ENCODE assay signal across 40 cellular contexts in the genomic region with DNA sequence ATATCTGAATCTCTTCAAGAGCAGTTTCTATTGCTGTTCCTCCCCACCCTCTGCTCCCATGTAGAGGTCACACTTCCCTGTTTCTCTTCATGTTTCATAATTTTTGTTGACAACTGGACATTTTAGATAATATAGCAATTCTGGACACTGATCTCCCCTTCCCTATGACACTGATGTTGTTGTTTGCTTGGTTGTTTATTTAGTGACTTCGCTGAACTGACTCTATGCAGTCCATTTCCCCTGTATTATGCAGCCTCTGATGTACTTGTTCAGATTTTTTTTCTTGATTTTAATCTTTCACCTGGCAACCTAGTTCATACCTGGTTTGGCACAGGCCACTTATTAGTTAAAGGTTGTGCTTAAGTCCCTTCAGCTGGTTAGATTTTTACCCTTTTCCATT. TPM values are rescaled to one million over a fixed set of nuclear protein-coding genes. Genes with fewer than 3 reads are reported as not detected.
"Had no signal": no experiment of that assay in that cellular context is flagged by ENCODE, and none has a peak within 500 bp of the region (broad histone marks: within the 10 kb centered on the region; RNA-seq: fewer than 3 reads in every experiment).

No MANE protein-coding gene starts in this region.

- DNase-seq: activated B cell treated with CpG ODN at 0.5 μM for 24 hours; activated CD4-positive, alpha-beta memory T cell treated with anti-CD3 and anti-CD28 coated beads for 36 hours; activated CD4-positive, alpha-beta T cell treated with anti-CD3 and anti-CD28 coated beads for 4 hours; activated CD4-positive, alpha-beta T cell treated with anti-CD3 and anti-CD28 coated beads, Interleukin-2, amount 10 ng/mL, durations not matched to agents 24 days and 14 days; activated CD4-positive, alpha-beta T cell treated with anti-CD3 and anti-CD28 coated beads, Interleukin-2, amount 50 U/mL, for 1 hour; activated CD4-positive, alpha-beta T cell treated with anti-CD3 and anti-CD28 coated beads, Interleukin-2, amount 50 U/mL, for 4 hours; activated CD4-positive, CD25-positive, alpha-beta regulatory T cell treated with anti-CD3 and anti-CD28 coated beads, Interleukin-2, amount 50 U/mL, for 72 hours; activated CD8-positive, alpha-beta memory T cell treated with anti-CD3 and anti-CD28 coated beads, Interleukin-2, amount 50 U/mL, for 4 hours; activated CD8-positive, alpha-beta T cell treated with anti-CD3 and anti-CD28 coated beads for 36 hours; activated effector memory CD4-positive, alpha-beta T cell treated with anti-CD3 and anti-CD28 coated beads, Interleukin-2, amount 50 U/mL, for 16 hours; activated gamma-delta T cell treated with Interleukin-2 at 50 U/mL for 16 hours; activated naive CD4-positive, alpha-beta T cell; activated naive CD4-positive, alpha-beta T cell treated with anti-CD3 and anti-CD28 coated beads for 36 hours; activated naive CD4-positive, alpha-beta T cell treated with anti-CD3 and anti-CD28 coated beads, Interleukin-2, amount 50 U/mL, for 16 hours; activated naive CD8-positive, alpha-beta T cell treated with anti-CD3 and anti-CD28 coated beads for 36 hours; activated T-cell treated with anti-CD3 and anti-CD28 coated beads for 4 hours; activated T-cell treated with anti-CD3 and anti-CD28 coated beads, Interleukin-2, amount 50 U/mL, for 1 hour; activated T-cell treated with anti-CD3 and anti-CD28 coated beads, Interleukin-2, amount 50 U/mL, for 4 hours; activated T-cell treated with anti-CD3 and anti-CD28 coated beads, Interleukin-2, amount 50 U/mL, for 72 hours; adrenal gland; amniotic stem cell; aorta; body of pancreas; brain microvascular endothelial cell; central memory CD4-positive, alpha-beta T cell; cerebellar nuclear complex; T-cell; T-helper 2 cell; T-helper 9 cell had no signal

- H3K4me3 ChIP-seq: adrenal gland, body of pancreas, breast epithelium had no signal

- H3K27me3 Mint-ChIP-seq: activated B cell treated with CpG ODN at 0.5 μM for 24 hours; activated CD4-positive, alpha-beta memory T cell treated with anti-CD3 and anti-CD28 coated beads for 36 hours; activated CD4-positive, alpha-beta T cell treated with anti-CD3 and anti-CD28 coated beads, Interleukin-2, amount 10 ng/mL, durations not matched to agents 24 days and 14 days; activated CD8-positive, alpha-beta T cell treated with anti-CD3 and anti-CD28 coated beads for 36 hours; activated naive CD8-positive, alpha-beta T cell treated with anti-CD3 and anti-CD28 coated beads for 36 hours; activated T-helper 17 cell treated with anti-CD3 and anti-CD28 coated beads, Interleukin-2, amount 50 U/mL, for 72 hours had no signal

- H3K27ac Mint-ChIP-seq: activated B cell treated with CpG ODN at 0.5 μM for 24 hours; activated CD4-positive, alpha-beta memory T cell treated with anti-CD3 and anti-CD28 coated beads for 36 hours; activated CD4-positive, alpha-beta T cell treated with anti-CD3 and anti-CD28 coated beads, Interleukin-2, amount 10 ng/mL, durations not matched to agents 24 days and 14 days; activated CD8-positive, alpha-beta T cell treated with anti-CD3 and anti-CD28 coated beads for 36 hours; activated naive CD4-positive, alpha-beta T cell treated with anti-CD3 and anti-CD28 coated beads for 36 hours; activated naive CD8-positive, alpha-beta T cell treated with anti-CD3 and anti-CD28 coated beads for 36 hours; activated T-cell treated with anti-CD3 and anti-CD28 coated beads, Interleukin-2, amount 50 U/mL, for 72 hours; activated T-helper 1 cell treated with anti-CD3 and anti-CD28 coated beads, Interleukin-12 subunit alpha, Interleukin-12 subunit beta, Interleukin-2, Interleukin-4 antibody, amounts not matched to agents 30 ng/mL and 10 ng/mL and 1 ng/mL, durations not matched to agents 14 hours and 24 hours and 36 hours; activated T-helper 17 cell treated with anti-CD3 and anti-CD28 coated beads, Interleukin-2, amount 50 U/mL, for 72 hours; T-cell; T-helper 2 cell treated with Interferon-gamma antibody and Interleukin-4, amounts not matched to agents 5 μg/mL and 100 μg/mL, for 36 hours had no signal

- H3K27ac ChIP-seq: adrenal gland, body of pancreas, brain microvascular endothelial cell, breast epithelium, VCaP had no signal

- ATAC-seq: activated CD8-positive, alpha-beta T cell treated with anti-CD3 and anti-CD28 coated beads for 36 hours; activated naive CD4-positive, alpha-beta T cell treated with anti-CD3 and anti-CD28 coated beads, Interleukin-2, amount 50 U/mL, for 72 hours; activated T-cell treated with anti-CD3 and anti-CD28 coated beads, Interleukin-2, amount 50 U/mL, for 4 hours; activated T-cell treated with anti-CD3 and anti-CD28 coated beads, Interleukin-2, amount 50 U/mL, for 72 hours; activated T-helper 17 cell treated with anti-CD3 and anti-CD28 coated beads, Interleukin-2, amount 50 U/mL, for 72 hours; body of pancreas; T-cell had no signal

- H3K9me3 ChIP-seq: adrenal gland, body of pancreas, breast epithelium had no signal

- H3K4me3 Mint-ChIP-seq: activated B cell treated with CpG ODN at 0.5 μM for 24 hours; activated CD4-positive, alpha-beta memory T cell treated with anti-CD3 and anti-CD28 coated beads for 36 hours; activated CD4-positive, alpha-beta T cell treated with anti-CD3 and anti-CD28 coated beads, Interleukin-2, amount 10 ng/mL, durations not matched to agents 24 days and 14 days; activated CD8-positive, alpha-beta T cell treated with anti-CD3 and anti-CD28 coated beads for 36 hours; activated naive CD4-positive, alpha-beta T cell treated with anti-CD3 and anti-CD28 coated beads for 36 hours; activated naive CD8-positive, alpha-beta T cell treated with anti-CD3 and anti-CD28 coated beads for 36 hours; activated T-cell treated with anti-CD3 and anti-CD28 coated beads, Interleukin-2, amount 50 U/mL, for 4 hours; activated T-cell treated with anti-CD3 and anti-CD28 coated beads, Interleukin-2, amount 50 U/mL, for 72 hours; activated T-helper 1 cell treated with anti-CD3 and anti-CD28 coated beads, Interleukin-12 subunit alpha, Interleukin-12 subunit beta, Interleukin-2, Interleukin-4 antibody, amounts not matched to agents 30 ng/mL and 10 ng/mL and 1 ng/mL, durations not matched to agents 14 hours and 24 hours and 36 hours; activated T-helper 17 cell treated with anti-CD3 and anti-CD28 coated beads, Interleukin-2, amount 50 U/mL, for 72 hours; T-cell; T-helper 2 cell treated with Interferon-gamma antibody and Interleukin-4, amounts not matched to agents 5 μg/mL and 100 μg/mL, for 36 hours had no signal

- H3K27me3 ChIP-seq: adrenal gland, body of pancreas, brain microvascular endothelial cell had no signal

- H3K36me3 ChIP-seq: adrenal gland, brain microvascular endothelial cell, breast epithelium had no signal

- H3K36me3 Mint-ChIP-seq: activated CD4-positive, alpha-beta memory T cell treated with anti-CD3 and anti-CD28 coated beads for 36 hours; activated naive CD4-positive, alpha-beta T cell treated with anti-CD3 and anti-CD28 coated beads, Interleukin-2, amount 50 U/mL, for 72 hours had no signal

- H3K4me1 ChIP-seq: adrenal gland, breast epithelium had no signal

- H3K4me1 Mint-ChIP-seq: activated B cell treated with CpG ODN at 0.5 μM for 24 hours; activated CD4-positive, alpha-beta T cell treated with anti-CD3 and anti-CD28 coated beads, Interleukin-2, amount 10 ng/mL, durations not matched to agents 24 days and 14 days; activated naive CD8-positive, alpha-beta T cell treated with anti-CD3 and anti-CD28 coated beads for 36 hours; activated T-helper 17 cell treated with anti-CD3 and anti-CD28 coated beads, Interleukin-2, amount 50 U/mL, for 72 hours; T-cell had no signal

- H3K9me3 Mint-ChIP-seq: activated B cell treated with CpG ODN at 0.5 μM for 24 hours; activated CD4-positive, alpha-beta memory T cell treated with anti-CD3 and anti-CD28 coated beads for 36 hours; activated CD4-positive, alpha-beta T cell treated with anti-CD3 and anti-CD28 coated beads, Interleukin-2, amount 10 ng/mL, durations not matched to agents 24 days and 14 days; activated CD8-positive, alpha-beta T cell treated with anti-CD3 and anti-CD28 coated beads for 36 hours; activated naive CD4-positive, alpha-beta T cell treated with anti-CD3 and anti-CD28 coated beads for 36 hours; activated naive CD4-positive, alpha-beta T cell treated with anti-CD3 and anti-CD28 coated beads, Interleukin-2, amount 50 U/mL, for 72 hours; activated naive CD8-positive, alpha-beta T cell treated with anti-CD3 and anti-CD28 coated beads for 36 hours; activated T-cell treated with anti-CD3 and anti-CD28 coated beads, Interleukin-2, amount 50 U/mL, for 4 hours; activated T-cell treated with anti-CD3 and anti-CD28 coated beads, Interleukin-2, amount 50 U/mL, for 72 hours; activated T-helper 1 cell treated with anti-CD3 and anti-CD28 coated beads, Interleukin-12 subunit alpha, Interleukin-12 subunit beta, Interleukin-2, Interleukin-4 antibody, amounts not matched to agents 30 ng/mL and 10 ng/mL and 1 ng/mL, durations not matched to agents 14 hours and 24 hours and 36 hours; activated T-helper 17 cell treated with anti-CD3 and anti-CD28 coated beads, Interleukin-2, amount 50 U/mL, for 72 hours; T-cell; T-helper 2 cell treated with Interferon-gamma antibody and Interleukin-4, amounts not matched to agents 5 μg/mL and 100 μg/mL, for 36 hours had no signal

RNA-seq across cellular contexts. Expression of a gene that starts 29.2 kb away (rescaled TPM):
- total RNA-seq: activated B cell treated with CpG ODN at 0.5 μM for 24 hours; activated CD4-positive, alpha-beta memory T cell treated with anti-CD3 and anti-CD28 coated beads for 36 hours; activated CD4-positive, alpha-beta T cell treated with anti-CD3 and anti-CD28 coated beads, Interleukin-2, amount 10 ng/mL, durations not matched to agents 24 days and 14 days; activated CD8-positive, alpha-beta memory T cell treated with anti-CD3 and anti-CD28 coated beads for 36 hours; activated CD8-positive, alpha-beta T cell treated with anti-CD3 and anti-CD28 coated beads for 36 hours; activated naive CD4-positive, alpha-beta T cell treated with anti-CD3 and anti-CD28 coated beads for 36 hours; activated naive CD4-positive, alpha-beta T cell treated with anti-CD3 and anti-CD28 coated beads, Interleukin-2, amount 50 U/mL, for 72 hours; activated naive CD8-positive, alpha-beta T cell treated with anti-CD3 and anti-CD28 coated beads for 36 hours; activated T-cell treated with anti-CD3 and anti-CD28 coated beads, Interleukin-2, amount 50 U/mL, for 4 hours; activated T-cell treated with anti-CD3 and anti-CD28 coated beads, Interleukin-2, amount 50 U/mL, for 72 hours; activated T-helper 1 cell treated with anti-CD3 and anti-CD28 coated beads, Interleukin-12 subunit alpha, Interleukin-12 subunit beta, Interleukin-2, Interleukin-4 antibody, amounts not matched to agents 30 ng/mL and 10 ng/mL and 1 ng/mL, durations not matched to agents 14 hours and 24 hours and 36 hours; activated T-helper 17 cell treated with anti-CD3 and anti-CD28 coated beads, Interleukin-2, amount 50 U/mL, for 72 hours; aorta; cardiac septum; T-helper 1 cell treated with Interleukin-12 subunit alpha and Interleukin-12 subunit beta and Interleukin-4 antibody, amounts not matched to agents 30 ng/mL and 1 ng/mL, for 36 hours had no signal

RNA-seq across cellular contexts. Expression of a gene that starts 46.2 kb away (rescaled TPM):
- total RNA-seq: activated B cell treated with CpG ODN at 0.5 μM for 24 hours; activated CD4-positive, alpha-beta memory T cell treated with anti-CD3 and anti-CD28 coated beads for 36 hours; activated CD4-positive, alpha-beta T cell treated with anti-CD3 and anti-CD28 coated beads, Interleukin-2, amount 10 ng/mL, durations not matched to agents 24 days and 14 days; activated CD8-positive, alpha-beta memory T cell treated with anti-CD3 and anti-CD28 coated beads for 36 hours; activated CD8-positive, alpha-beta T cell treated with anti-CD3 and anti-CD28 coated beads for 36 hours; activated naive CD4-positive, alpha-beta T cell treated with anti-CD3 and anti-CD28 coated beads for 36 hours; activated naive CD4-positive, alpha-beta T cell treated with anti-CD3 and anti-CD28 coated beads, Interleukin-2, amount 50 U/mL, for 72 hours; activated naive CD8-positive, alpha-beta T cell treated with anti-CD3 and anti-CD28 coated beads for 36 hours; activated T-cell treated with anti-CD3 and anti-CD28 coated beads, Interleukin-2, amount 50 U/mL, for 4 hours; activated T-cell treated with anti-CD3 and anti-CD28 coated beads, Interleukin-2, amount 50 U/mL, for 72 hours; activated T-helper 1 cell treated with anti-CD3 and anti-CD28 coated beads, Interleukin-12 subunit alpha, Interleukin-12 subunit beta, Interleukin-2, Interleukin-4 antibody, amounts not matched to agents 30 ng/mL and 10 ng/mL and 1 ng/mL, durations not matched to agents 14 hours and 24 hours and 36 hours; activated T-helper 17 cell treated with anti-CD3 and anti-CD28 coated beads, Interleukin-2, amount 50 U/mL, for 72 hours; aorta; astrocyte; body of pancreas; cardiac septum; chondrocyte; T-cell; T-helper 1 cell treated with Interleukin-12 subunit alpha and Interleukin-12 subunit beta and Interleukin-4 antibody, amounts not matched to agents 30 ng/mL and 1 ng/mL, for 36 hours had no signal
